In the genomic region with DNA sequence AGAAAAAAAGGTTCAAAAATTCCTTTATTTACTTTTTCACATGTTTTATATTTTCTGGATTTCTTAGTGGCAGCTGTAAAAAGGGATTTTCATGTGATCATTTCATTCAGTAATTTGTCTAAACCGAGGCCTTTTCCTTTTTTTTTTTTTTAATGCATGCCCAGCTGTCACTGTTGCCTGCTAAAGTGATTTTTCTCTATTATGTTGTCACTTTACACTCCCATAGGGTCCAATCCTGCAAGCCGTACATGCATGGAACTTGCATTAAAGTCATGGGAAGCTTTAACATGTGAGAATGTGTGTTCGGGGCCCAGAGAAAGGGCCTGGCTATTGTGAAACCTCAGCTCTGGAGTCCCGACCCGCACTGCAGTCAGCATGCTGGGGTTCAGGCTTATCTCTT, we compare ENCODE assay signal across 21 cellular contexts.
"Had no signal": no experiment of that assay in that cellular context is flagged by ENCODE, and none has a peak within 500 bp of the region (broad histone marks: within the 10 kb centered on the region; RNA-seq: fewer than 3 reads in every experiment).

No MANE protein-coding gene starts in this region.

- H3K4me3 Mint-ChIP-seq: effector memory CD8-positive, alpha-beta T cell; naive B cell; nephron progenitor cell had no signal

- DNase-seq: cortex of kidney; effector memory CD8-positive, alpha-beta T cell; gastrocnemius medialis; left colon; left ventricle myocardium superior; mesenchymal stem cell; naive B cell; nephron progenitor cell; nucleus accumbens; ovary; right cardiac atrium; small intestine; stimulated activated CD4-positive, alpha-beta T cell treated with anti-CD3 and anti-CD28 coated beads, Interleukin-12 subunit alpha, Interleukin-12 subunit beta, amount 100 ng/mL, for 4 hours; stimulated activated naive CD4-positive, alpha-beta T cell; stomach; substantia nigra; transverse colon had no signal

- H3K27ac ChIP-seq: epithelial cell of prostate, esophagus muscularis mucosa, gastrocnemius medialis, ovary, stomach, thoracic aorta, transverse colon had no signal

- ATAC-seq: effector memory CD8-positive, alpha-beta T cell; gastrocnemius medialis; left colon; left ventricle myocardium superior; right cardiac atrium had no signal

- H3K9me3 Mint-ChIP-seq: nephron progenitor cell had no signal

- H3K27me3 ChIP-seq: gastrocnemius medialis, ovary, transverse colon had no signal

- H3K36me3 Mint-ChIP-seq: naive B cell had no signal

- H3K9me3 ChIP-seq: esophagus muscularis mucosa, gastrocnemius medialis, ovary, stomach, thoracic aorta, transverse colon had no signal

- H3K4me1 Mint-ChIP-seq: naive B cell had no signal

- H3K4me3 ChIP-seq: esophagus muscularis mucosa, gastrocnemius medialis, lung, ovary, stomach, thoracic aorta, transverse colon had no signal

- H3K36me3 ChIP-seq: esophagus muscularis mucosa, gastrocnemius medialis, ovary, stomach, thoracic aorta, transverse colon had no signal

- H3K4me1 ChIP-seq: esophagus muscularis mucosa, gastrocnemius medialis, stomach, transverse colon had no signal

- H3K27ac Mint-ChIP-seq: effector memory CD8-positive, alpha-beta T cell; naive B cell; nephron progenitor cell had no signal
